Comparison of ENCODE assay signal across 31 cellular contexts in the genomic region with DNA sequence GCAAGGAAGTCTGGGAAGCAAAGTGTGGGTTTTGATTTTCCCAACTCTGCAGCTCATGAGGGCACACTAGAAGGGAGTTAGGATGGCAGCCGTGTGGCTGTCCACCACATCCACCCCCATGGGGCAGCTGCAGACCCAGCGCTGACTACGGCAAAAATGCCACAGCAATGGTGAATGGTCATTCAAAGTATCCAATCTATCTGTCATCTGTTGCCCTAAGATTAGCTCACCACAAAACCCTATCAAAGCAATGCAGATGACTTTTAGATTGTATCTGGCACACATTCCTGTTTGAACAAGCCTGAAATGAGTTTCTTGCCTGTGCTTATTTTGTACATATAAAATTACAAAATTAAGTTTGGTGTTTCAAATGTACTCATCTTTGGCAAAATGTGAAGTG. TPM values are rescaled to one million over a fixed set of nuclear protein-coding genes. Genes with fewer than 3 reads are reported as not detected.
DNase-seq lines count a peak whose midpoint lies in the region; ATAC-seq, FAIRE-seq and TF ChIP-seq lines count a peak whose summit lies in the region.
"Had no signal": no experiment of that assay in that cellular context is flagged by ENCODE, and none has a peak within 500 bp of the region (broad histone marks: within the 10 kb centered on the region; RNA-seq: fewer than 3 reads in every experiment).

No MANE protein-coding gene starts in this region.

- ATAC-seq in A549 (no peak), pancreas (no peak)
- ATAC-seq in stimulated activated naive CD8-positive, alpha-beta T cell treated with anti-CD3 and anti-CD28 coated beads, Interleukin-15, amount 100 ng/mL, for 72 hours: no peak
- ATAC-seq: activated CD4-positive, alpha-beta T cell treated with anti-CD3 and anti-CD28 coated beads for 36 hours; left cardiac atrium; mucosa of descending colon; SK-N-SH treated with all-trans-retinoic acid at 6 μM for 48 hours had no signal

- no peak for TF ChIP-seq POLR2A in A549 (IDR thresholded peaks at IDR 0.05; ENCODE audit: low read length)

- POLR2A ChIA-PET in A549 (lab: Yijun Ruan, JAX): interaction anchor here (0.7 kb wide), 1 partner anchor 9 kb away, joined by 3 read pairs; no protein-coding TSS in a partner anchor

- dilution Hi-C loops in keratinocyte (cut with MboI; ENCODE audit: extremely low pct_ligation_motif_present, low sequenced_read_pairs): no loop called here

- no peak for TF ChIP-seq RAD21 in A549 (conservative IDR thresholded peaks at IDR 0.05 in 1 of 2, IDR thresholded peaks at IDR 0.05 in 1 of 2)

- 82% methylated on average over 3 of the region's 3 CpGs for WGBS in A549 (ENCODE audit: missing lambda C conversion rate)
- WGBS in pancreas, 2 donors: 87 to 91% methylated on average over 3 of the region's 3 CpGs

- no peaks in the 10 kb centered on the region for H3K9me1 ChIP-seq in keratinocyte (ENCODE audit: control insufficient read depth, extremely low read depth, insufficient read depth, low read length)

- TF ChIP-seq EP300 in A549 (IDR thresholded peaks at IDR 0.05): no peak

- H3K27me3 ChIP-seq in keratinocyte (ENCODE audit: control insufficient read depth, extremely low read depth, insufficient read depth, low read length) (no peaks in the 10 kb centered on the region), pancreas (no peaks in the 10 kb centered on the region)
- H3K27me3 ChIP-seq: testis had no signal

- peaks cover 26% of the 10 kb centered on the region for H3K27me3 Mint-ChIP-seq in stimulated activated naive CD8-positive, alpha-beta T cell treated with anti-CD3 and anti-CD28 coated beads, Interleukin-15, amount 100 ng/mL, for 72 hours
- H3K27me3 Mint-ChIP-seq: CD4-positive, alpha-beta T cell had no signal

- no peaks in the 10 kb centered on the region for H3K79me2 ChIP-seq in keratinocyte (ENCODE audit: control insufficient read depth, insufficient read depth, low read length)
- H3K79me2 ChIP-seq: parathyroid adenoma had no signal

- no peak overlapping the region for H3K27ac Mint-ChIP-seq in stimulated activated naive CD8-positive, alpha-beta T cell treated with anti-CD3 and anti-CD28 coated beads, Interleukin-15, amount 100 ng/mL, for 72 hours
- H3K27ac Mint-ChIP-seq: activated CD4-positive, alpha-beta T cell treated with anti-CD3 and anti-CD28 coated beads for 36 hours; activated naive CD4-positive, alpha-beta T cell treated with anti-CD3 and anti-CD28 coated beads, Interleukin-2, amount 50 U/mL, for 24 hours; CD4-positive, alpha-beta T cell; nephron progenitor cell had no signal

- no peaks in the 10 kb centered on the region for H4K20me1 ChIP-seq in keratinocyte (ENCODE audit: control insufficient read depth, extremely low read depth, insufficient read depth, low read length)

- H3K4me3 Mint-ChIP-seq in stimulated activated naive CD8-positive, alpha-beta T cell treated with anti-CD3 and anti-CD28 coated beads, Interleukin-15, amount 100 ng/mL, for 72 hours: no peak overlapping the region
- H3K4me3 Mint-ChIP-seq: activated CD4-positive, alpha-beta T cell treated with anti-CD3 and anti-CD28 coated beads for 36 hours; activated naive CD4-positive, alpha-beta T cell treated with anti-CD3 and anti-CD28 coated beads, Interleukin-2, amount 50 U/mL, for 24 hours; CD4-positive, alpha-beta T cell; nephron progenitor cell had no signal

- in situ Hi-C loops in KBM-7 (cut with MboI; ENCODE audit: low pct_unique_long_range_greater_than_20kb, low sequenced_read_pairs): no loop called here

- H2AFZ ChIP-seq in keratinocyte (ENCODE audit: control insufficient read depth, low read length): no peak overlapping the region
- H2AFZ ChIP-seq: parathyroid adenoma had no signal

- no peaks in the 10 kb centered on the region for H3K9me3 ChIP-seq in A549
- H3K9me3 ChIP-seq in keratinocyte (ENCODE audit: control insufficient read depth, low read depth, low read length): no peaks in the 10 kb centered on the region
- no peaks in the 10 kb centered on the region for H3K9me3 ChIP-seq in pancreas
- H3K9me3 ChIP-seq: mucosa of descending colon, testis had no signal

- TF ChIP-seq CTCF in A549 (IDR thresholded peaks at IDR 0.05): no peak
- TF ChIP-seq CTCF in keratinocyte (optimal IDR thresholded peaks at IDR 0.05 in 1 of 3, IDR thresholded peaks at IDR 0.05 in 1 of 3, conservative IDR thresholded peaks at IDR 0.05 in 1 of 3; ENCODE audit: extremely low read depth in 1 of 3, insufficient read depth in 2 of 3, low read length in 3 of 3): no peak
- TF ChIP-seq CTCF in pancreas (IDR thresholded peaks at IDR 0.05): no peak

- H3K4me1 ChIP-seq in A549: no peaks in the 10 kb centered on the region
- H3K4me1 ChIP-seq in keratinocyte (ENCODE audit: control insufficient read depth, extremely low read depth, insufficient read depth, low read length): peaks cover 7% of the 10 kb centered on the region
- no peaks in the 10 kb centered on the region for H3K4me1 ChIP-seq in pancreas
- H3K4me1 ChIP-seq: parathyroid adenoma, testis had no signal

- H3K4me3 ChIP-seq in A549 (no peak overlapping the region), keratinocyte (ENCODE audit: control insufficient read depth in 2 of 3, extremely low read depth in 1 of 3, insufficient read depth in 2 of 3, low read depth in 1 of 3, low read length in 3 of 3) (no peak overlapping the region), pancreas (no peak overlapping the region)
- H3K4me3 ChIP-seq: mucosa of descending colon, smooth muscle cell, testis had no signal

- no peak for FAIRE-seq in A549 (lab: Jason Lieb, UNC)
- FAIRE-seq in keratinocyte (lab: Jason Lieb, UNC): no peak
- FAIRE-seq in pancreas (lab: Jason Lieb, UNC): no peak
- FAIRE-seq: endothelial cell of umbilical vein, GM12892, H54, HTR-8/SVneo had no signal

- peaks cover 15% of the 10 kb centered on the region for H3K4me1 Mint-ChIP-seq in stimulated activated naive CD8-positive, alpha-beta T cell treated with anti-CD3 and anti-CD28 coated beads, Interleukin-15, amount 100 ng/mL, for 72 hours
- H3K4me1 Mint-ChIP-seq: activated CD4-positive, alpha-beta T cell treated with anti-CD3 and anti-CD28 coated beads for 36 hours had no signal

- H3K27ac ChIP-seq in A549: no peak overlapping the region
- H3K27ac ChIP-seq in keratinocyte (ENCODE audit: control insufficient read depth, insufficient read depth, low read length): no peak overlapping the region
- no peak overlapping the region for H3K27ac ChIP-seq in pancreas
- H3K27ac ChIP-seq: parathyroid adenoma, testis, VCaP had no signal

- H3K36me3 ChIP-seq in keratinocyte (ENCODE audit: control insufficient read depth in 2 of 2, extremely low read depth in 1 of 2, insufficient read depth in 2 of 2, low read length in 2 of 2): no peaks in the 10 kb centered on the region
- no peaks in the 10 kb centered on the region for H3K36me3 ChIP-seq in pancreas

- H3K4me2 ChIP-seq in A549: no peak overlapping the region
- peak overlapping the region; percentile 29 for H3K4me2 ChIP-seq in keratinocyte (ENCODE audit: control insufficient read depth, extremely low read depth, insufficient read depth, low read depth, low read length)
- H3K4me2 ChIP-seq: smooth muscle cell had no signal

- intact Hi-C loops in pancreas (cut with DNase I): no loop called here

- no peaks in the 10 kb centered on the region for H3K9me3 Mint-ChIP-seq in stimulated activated naive CD8-positive, alpha-beta T cell treated with anti-CD3 and anti-CD28 coated beads, Interleukin-15, amount 100 ng/mL, for 72 hours
- H3K9me3 Mint-ChIP-seq: activated naive CD4-positive, alpha-beta T cell treated with anti-CD3 and anti-CD28 coated beads, Interleukin-2, amount 50 U/mL, for 24 hours; CD4-positive, alpha-beta T cell; nephron progenitor cell had no signal

- CTCF ChIA-PET in A549 (lab: Yijun Ruan, JAX): interaction anchor here (1.1 kb wide), 1 partner anchor 14 kb away, joined by 3 read pairs; no protein-coding TSS in a partner anchor

- DNase-seq in A549 (ENCODE audit: low read depth in 1 of 2, low spot score in 1 of 2) (no peak), KBM-7 (peak; percentile 72), UCSD-AML1 (lab: John Stamatoyannopoulos, UW; ENCODE audit: unreplicated experiment) (peak; percentile 60), keratinocyte (ENCODE audit: low read depth, low spot score) (no peak), NCI-H748 treated with DMSO at 0.1 percent for 48 hours (lab: John Stamatoyannopoulos, UW) (no peak), pancreas (no peak), COLO668 (lab: John Stamatoyannopoulos, UW; ENCODE audit: unreplicated experiment) (no peak)
- DNase-seq in stimulated activated naive CD8-positive, alpha-beta T cell treated with anti-CD3 and anti-CD28 coated beads, Interleukin-15, amount 100 ng/mL, for 72 hours: no peak
- DNase-seq: activated CD4-positive, alpha-beta T cell treated with anti-CD3 and anti-CD28 coated beads for 36 hours; activated CD8-positive, alpha-beta memory T cell treated with anti-CD3 and anti-CD28 coated beads for 24 hours; activated T-cell treated with anti-CD3 and anti-CD28 coated beads for 4 hours; AML-193; amygdala; CD4-positive, alpha-beta T cell; hippocampal formation; left cardiac atrium; mucosa of descending colon; NCI-H1092; NCI-H187; nephron progenitor cell; stimulated activated naive CD4-positive, alpha-beta T cell treated with Interleukin-2 at 50 U/mL for 16 hours; testis had no signal

- no peak overlapping the region for H3K9ac ChIP-seq in keratinocyte (ENCODE audit: control insufficient read depth, extremely low read depth, insufficient read depth, low read length)
- H3K9ac ChIP-seq: parathyroid adenoma had no signal

TF ChIP-seq in A549, 52 proteins besides CTCF, POLR2A, EP300 and RAD21:
- TF ChIP-seq, protein P1, sequence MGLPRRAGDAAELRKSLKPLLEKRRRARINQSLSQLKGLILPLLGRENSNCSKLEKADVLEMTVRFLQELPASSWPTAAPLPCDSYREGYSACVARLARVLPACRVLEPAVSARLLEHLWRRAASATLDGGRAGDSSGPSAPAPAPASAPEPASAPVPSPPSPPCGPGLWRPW (IDR thresholded peaks at IDR 0.05): no peak
- peak; percentile 7 for TF ChIP-seq MAFK (IDR thresholded peaks at IDR 0.05; ENCODE audit: partially characterized antibody)

RNA-seq across cellular contexts. Expression of a gene that starts 29.7 kb away (rescaled TPM):
- polyA plus RNA-seq in A549 (2011; rRNA removed) (1.5 and 1.7 TPM in 2 replicates), A549 (2017; fragmentation: RNase III; extraction: RNeasy Plus Mini Kit Qiagen cat#74134 plus additional on column Dnase treatment) (0.72 to 0.94 TPM (median 0.81 TPM) in 3 replicates), keratinocyte (1.9 to 5.7 TPM (median 3.4 TPM) in 3 replicates), pancreas (1 to 10 TPM in 1 of 2 donors, under 1 TPM in 1; 0.38 to 1.5 TPM)
- polyA plus RNA-seq in A549 (2012; cell fraction: cytosol; rRNA removed): 0.48 and 0.65 TPM in 2 replicates
- 0.59 and 0.69 TPM in 2 replicates for polyA plus RNA-seq in A549 (2012; cell fraction: nucleus; rRNA removed)
- 0.39 and 0.70 TPM in 2 replicates for polyA minus RNA-seq in A549 (2011; rRNA and poly(A)+ RNA removed)
- polyA plus RNA-seq in keratinocyte (2011; ENCODE audit: low read depth): 4.1 TPM
- 1.2 and 2.2 TPM in 2 replicates for polyA plus RNA-seq in keratinocyte (2011; cell fraction: cytosol; rRNA removed)
- 2.7 and 3.7 TPM in 2 replicates for polyA plus RNA-seq in keratinocyte (2011; cell fraction: nucleus; rRNA removed)
- polyA plus RNA-seq in keratinocyte (2012; ENCODE audit: low replicate concordance): 5.3 and 9.3 TPM in 2 replicates
- 1.4 to 6.8 TPM (median 2.2 TPM) in 3 replicates for polyA minus RNA-seq in keratinocyte
- 3.1 TPM for polyA minus RNA-seq in keratinocyte (2011; cell fraction: cytosol; rRNA and poly(A)+ RNA removed)
- 1.9 and 3.1 TPM in 2 replicates for polyA minus RNA-seq in keratinocyte (2011; cell fraction: nucleus; rRNA and poly(A)+ RNA removed)
- total RNA-seq in pancreas: 1 to 10 TPM in 2 of 6 donors, under 1 TPM in 4; 0.12 to 2.5 (median 0.70) TPM

Comparison
In these comparisons a context has a peak if more than half of its experiments do, and no peak if none do; other contexts are left out.
1. DNase-seq: peak in KBM-7 (single experiment) and UCSD-AML1 (single experiment); none in A549 (0 of 2), keratinocyte (single experiment), NCI-H748 treated with DMSO at 0.1 percent for 48 hours (single experiment), stimulated activated naive CD8-positive, alpha-beta T cell treated with anti-CD3 and anti-CD28 coated beads, Interleukin-15, amount 100 ng/mL, for 72 hours (0 of 2), pancreas (0 of 6) and COLO668 (single experiment).